ENCODE assay signal across 1 cellular context in the genomic region with DNA sequence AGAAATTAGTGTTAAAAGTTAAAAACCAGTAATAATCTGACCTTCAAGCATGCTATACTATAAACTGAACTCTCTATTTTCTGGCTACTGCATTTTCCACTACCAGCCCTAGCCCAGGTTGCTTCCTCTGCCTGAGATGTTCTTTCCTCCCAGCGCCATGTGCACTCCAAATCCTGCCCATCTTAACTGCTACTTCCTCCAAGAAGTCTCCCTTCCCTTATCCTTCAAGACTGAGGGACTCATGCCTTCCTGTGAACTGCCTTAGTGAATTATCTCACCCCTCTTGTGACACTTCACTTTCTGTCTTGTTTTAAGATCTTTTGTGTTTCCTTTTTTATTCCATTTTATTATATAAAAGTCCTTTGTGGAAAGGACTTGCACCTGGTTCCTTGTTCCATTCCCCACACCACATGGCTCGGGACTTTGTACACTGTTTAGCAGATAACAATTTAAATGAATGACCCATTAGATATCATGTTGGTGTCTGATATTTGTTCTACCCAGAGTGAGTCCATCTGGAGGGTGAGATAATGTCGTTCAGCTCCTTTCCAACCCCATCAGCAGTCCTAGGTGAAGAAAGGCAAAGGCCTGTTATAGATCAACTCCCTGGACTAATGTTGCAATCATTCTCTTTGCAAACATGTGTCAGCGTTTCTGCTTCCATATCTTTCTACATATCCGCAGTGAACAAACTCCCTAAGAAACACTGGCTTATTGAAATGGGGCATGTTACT.
TF ChIP-seq lines count a peak whose summit lies in the region.

No MANE protein-coding gene starts in this region.

TF ChIP-seq in HepG2, 621 proteins besides CTCF, POLR2A, EP300 and RAD21 (continued from another document and continues in another):
- TF ChIP-seq CHD2 (IDR thresholded peaks at IDR 0.05; ENCODE audit: low read depth, low read length) (no peak), IKZF5 (CRISPR knock-in tag; IDR thresholded peaks at IDR 0.05) (peak; percentile 82), ATM (IDR thresholded peaks at IDR 0.05; ENCODE audit: borderline replicate concordance) (no peak), HNRNPK (IDR thresholded peaks at IDR 0.05; ENCODE audit: low read depth, low read length, poor library complexity, severe bottlenecking) (no peak), THAP11 (CRISPR knock-in tag; IDR thresholded peaks at IDR 0.05) (peak; percentile 78), ZNF546 (CRISPR knock-in tag; conservative IDR thresholded peaks at IDR 0.05) (no peak), ZKSCAN8 (CRISPR knock-in tag; IDR thresholded peaks at IDR 0.05; ENCODE audit: borderline replicate concordance) (peak; percentile 97), HDAC2 (CRISPR knock-in tag; IDR thresholded peaks at IDR 0.05) (peak; percentile 97), KMT2B (CRISPR knock-in tag; IDR thresholded peaks at IDR 0.05) (peak; percentile 77), ZNF780A (CRISPR knock-in tag; IDR thresholded peaks at IDR 0.05) (peak; percentile 89; the same call in 1 of the 2 replicates), ZNF143 (CRISPR knock-in tag; IDR thresholded peaks at IDR 0.05) (no peak), ZNF746 (CRISPR knock-in tag; IDR thresholded peaks at IDR 0.05) (no peak), TAF1 (CRISPR knock-in tag; IDR thresholded peaks at IDR 0.05) (peak; percentile 27; the same call in 1 of the 2 replicates), KLF11 (CRISPR knock-in tag; IDR thresholded peaks at IDR 0.05) (peak; percentile 81), SPEN (CRISPR knock-in tag; IDR thresholded peaks at IDR 0.05; ENCODE audit: low read depth) (no peak), ZNF274 (CRISPR knock-in tag; IDR thresholded peaks at IDR 0.05) (no peak), ZNF235 (CRISPR knock-in tag; IDR thresholded peaks at IDR 0.05; ENCODE audit: borderline replicate concordance) (no peak), ZNF383 (CRISPR knock-in tag; IDR thresholded peaks at IDR 0.05; ENCODE audit: borderline replicate concordance) (no peak), ZBTB44 (CRISPR knock-in tag; IDR thresholded peaks at IDR 0.05) (no peak), ZFP1 (CRISPR knock-in tag; IDR thresholded peaks at IDR 0.05) (peak; percentile 98), ZNF496 (CRISPR knock-in tag; IDR thresholded peaks at IDR 0.05; ENCODE audit: insufficient replicate concordance) (no peak), ZXDC (CRISPR knock-in tag; IDR thresholded peaks at IDR 0.05) (no peak), GZF1 (CRISPR knock-in tag; IDR thresholded peaks at IDR 0.05) (no peak), ZNF256 (CRISPR knock-in tag; conservative IDR thresholded peaks at IDR 0.05) (no peak), KAT7 (CRISPR knock-in tag; IDR thresholded peaks at IDR 0.05; ENCODE audit: borderline replicate concordance) (no peak; the same call in 1 of the 2 replicates), ZNF501 (CRISPR knock-in tag; IDR thresholded peaks at IDR 0.05) (no peak), SOX5 (CRISPR knock-in tag; IDR thresholded peaks at IDR 0.05; ENCODE audit: borderline replicate concordance) (peak; percentile 93), ZNF879 (CRISPR knock-in tag; IDR thresholded peaks at IDR 0.05) (no peak), ZBTB10 (CRISPR knock-in tag; IDR thresholded peaks at IDR 0.05; ENCODE audit: borderline replicate concordance) (no peak), ZNF296 (CRISPR knock-in tag; conservative IDR thresholded peaks at IDR 0.05) (no peak), HNRNPH1 (optimal IDR thresholded peaks at IDR 0.05; ENCODE audit: low read depth, low read length) (no peak), KLF15 (CRISPR knock-in tag; IDR thresholded peaks at IDR 0.05; ENCODE audit: borderline replicate concordance) (no peak), ELK4 (CRISPR knock-in tag; IDR thresholded peaks at IDR 0.05; ENCODE audit: borderline replicate concordance) (no peak), ISL2 (CRISPR knock-in tag; IDR thresholded peaks at IDR 0.05) (peak; percentile 96), ZMAT5 (CRISPR knock-in tag; IDR thresholded peaks at IDR 0.05; ENCODE audit: borderline replicate concordance, low read depth) (no peak)
- TF ChIP-seq, protein P1, sequence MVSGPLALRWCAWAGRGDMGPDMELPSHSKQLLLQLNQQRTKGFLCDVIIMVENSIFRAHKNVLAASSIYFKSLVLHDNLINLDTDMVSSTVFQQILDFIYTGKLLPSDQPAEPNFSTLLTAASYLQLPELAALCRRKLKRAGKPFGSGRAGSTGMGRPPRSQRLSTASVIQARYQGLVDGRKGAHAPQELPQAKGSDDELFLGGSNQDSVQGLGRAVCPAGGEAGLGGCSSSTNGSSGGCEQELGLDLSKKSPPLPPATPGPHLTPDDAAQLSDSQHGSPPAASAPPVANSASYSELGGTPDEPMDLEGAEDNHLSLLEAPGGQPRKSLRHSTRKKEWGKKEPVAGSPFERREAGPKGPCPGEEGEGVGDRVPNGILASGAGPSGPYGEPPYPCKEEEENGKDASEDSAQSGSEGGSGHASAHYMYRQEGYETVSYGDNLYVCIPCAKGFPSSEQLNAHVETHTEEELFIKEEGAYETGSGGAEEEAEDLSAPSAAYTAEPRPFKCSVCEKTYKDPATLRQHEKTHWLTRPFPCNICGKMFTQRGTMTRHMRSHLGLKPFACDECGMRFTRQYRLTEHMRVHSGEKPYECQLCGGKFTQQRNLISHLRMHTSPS (CRISPR knock-in tag; IDR thresholded peaks at IDR 0.05; ENCODE audit: low read depth): no peak
- TF ChIP-seq, protein P2, sequence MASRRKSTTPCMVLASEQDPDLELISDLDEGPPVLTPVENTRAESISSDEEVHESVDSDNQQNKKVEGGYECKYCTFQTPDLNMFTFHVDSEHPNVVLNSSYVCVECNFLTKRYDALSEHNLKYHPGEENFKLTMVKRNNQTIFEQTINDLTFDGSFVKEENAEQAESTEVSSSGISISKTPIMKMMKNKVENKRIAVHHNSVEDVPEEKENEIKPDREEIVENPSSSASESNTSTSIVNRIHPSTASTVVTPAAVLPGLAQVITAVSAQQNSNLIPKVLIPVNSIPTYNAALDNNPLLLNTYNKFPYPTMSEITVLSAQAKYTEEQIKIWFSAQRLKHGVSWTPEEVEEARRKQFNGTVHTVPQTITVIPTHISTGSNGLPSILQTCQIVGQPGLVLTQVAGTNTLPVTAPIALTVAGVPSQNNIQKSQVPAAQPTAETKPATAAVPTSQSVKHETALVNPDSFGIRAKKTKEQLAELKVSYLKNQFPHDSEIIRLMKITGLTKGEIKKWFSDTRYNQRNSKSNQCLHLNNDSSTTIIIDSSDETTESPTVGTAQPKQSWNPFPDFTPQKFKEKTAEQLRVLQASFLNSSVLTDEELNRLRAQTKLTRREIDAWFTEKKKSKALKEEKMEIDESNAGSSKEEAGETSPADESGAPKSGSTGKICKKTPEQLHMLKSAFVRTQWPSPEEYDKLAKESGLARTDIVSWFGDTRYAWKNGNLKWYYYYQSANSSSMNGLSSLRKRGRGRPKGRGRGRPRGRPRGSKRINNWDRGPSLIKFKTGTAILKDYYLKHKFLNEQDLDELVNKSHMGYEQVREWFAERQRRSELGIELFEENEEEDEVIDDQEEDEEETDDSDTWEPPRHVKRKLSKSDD (CRISPR knock-in tag; IDR thresholded peaks at IDR 0.05; ENCODE audit: low read depth): peak; percentile 50; the same call in 1 of the 2 replicates
- TF ChIP-seq, protein P3, sequence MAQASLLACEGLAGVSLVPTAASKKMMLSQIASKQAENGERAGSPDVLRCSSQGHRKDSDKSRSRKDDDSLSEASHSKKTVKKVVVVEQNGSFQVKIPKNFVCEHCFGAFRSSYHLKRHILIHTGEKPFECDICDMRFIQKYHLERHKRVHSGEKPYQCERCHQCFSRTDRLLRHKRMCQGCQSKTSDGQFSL (CRISPR knock-in tag; IDR thresholded peaks at IDR 0.05): no peak
- TF ChIP-seq, protein P4, sequence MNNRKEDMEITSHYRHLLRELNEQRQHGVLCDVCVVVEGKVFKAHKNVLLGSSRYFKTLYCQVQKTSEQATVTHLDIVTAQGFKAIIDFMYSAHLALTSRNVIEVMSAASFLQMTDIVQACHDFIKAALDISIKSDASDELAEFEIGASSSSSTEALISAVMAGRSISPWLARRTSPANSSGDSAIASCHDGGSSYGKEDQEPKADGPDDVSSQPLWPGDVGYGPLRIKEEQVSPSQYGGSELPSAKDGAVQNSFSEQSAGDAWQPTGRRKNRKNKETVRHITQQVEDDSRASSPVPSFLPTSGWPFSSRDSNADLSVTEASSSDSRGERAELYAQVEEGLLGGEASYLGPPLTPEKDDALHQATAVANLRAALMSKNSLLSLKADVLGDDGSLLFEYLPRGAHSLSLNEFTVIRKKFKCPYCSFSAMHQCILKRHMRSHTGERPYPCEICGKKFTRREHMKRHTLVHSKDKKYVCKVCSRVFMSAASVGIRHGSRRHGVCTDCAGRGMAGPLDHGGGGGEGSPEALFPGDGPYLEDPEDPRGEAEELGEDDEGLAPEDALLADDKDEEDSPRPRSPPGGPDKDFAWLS (CRISPR knock-in tag; IDR thresholded peaks at IDR 0.05; ENCODE audit: borderline replicate concordance): no peak
- TF ChIP-seq, protein P5, sequence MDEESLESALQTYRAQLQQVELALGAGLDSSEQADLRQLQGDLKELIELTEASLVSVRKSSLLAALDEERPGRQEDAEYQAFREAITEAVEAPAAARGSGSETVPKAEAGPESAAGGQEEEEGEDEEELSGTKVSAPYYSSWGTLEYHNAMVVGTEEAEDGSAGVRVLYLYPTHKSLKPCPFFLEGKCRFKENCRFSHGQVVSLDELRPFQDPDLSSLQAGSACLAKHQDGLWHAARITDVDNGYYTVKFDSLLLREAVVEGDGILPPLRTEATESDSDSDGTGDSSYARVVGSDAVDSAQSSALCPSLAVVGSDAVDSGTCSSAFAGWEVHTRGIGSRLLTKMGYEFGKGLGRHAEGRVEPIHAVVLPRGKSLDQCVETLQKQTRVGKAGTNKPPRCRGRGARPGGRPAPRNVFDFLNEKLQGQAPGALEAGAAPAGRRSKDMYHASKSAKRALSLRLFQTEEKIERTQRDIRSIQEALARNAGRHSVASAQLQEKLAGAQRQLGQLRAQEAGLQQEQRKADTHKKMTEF (CRISPR knock-in tag; IDR thresholded peaks at IDR 0.05): peak; percentile 87
